In genomic region chr10:117320050-117320665, GRCh38 we compare ENCODE assay signal across 8 cellular contexts. TPM values are rescaled to one million over a fixed set of nuclear protein-coding genes. Genes with fewer than 3 reads are reported as not detected.
DNase-seq lines count a peak whose midpoint lies in the region; ATAC-seq and TF ChIP-seq lines count a peak whose summit lies in the region.

No MANE protein-coding gene starts in this region.

- peak; percentile 70 for TF ChIP-seq CTCF in PC-9 (conservative IDR thresholded peaks at IDR 0.05)
- TF ChIP-seq CTCF in esophagus squamous epithelium (IDR thresholded peaks at IDR 0.05) = peak in 5 of 6 experiments; percentile 19 to 56 (median 34)

- no peaks in the 10 kb centered on the region for H3K9me2 ChIP-seq in PC-9 (ENCODE audit: insufficient read depth)

- no peaks in the 10 kb centered on the region; the same call in 1 of the 2 replicates for H3F3A ChIP-seq in PC-9 (ENCODE audit: insufficient read depth, low read depth)

- H3K36me3 ChIP-seq in PC-9 (ENCODE audit: low read depth) (no peaks in the 10 kb centered on the region), esophagus squamous epithelium (peaks cover 0 to 5% (median 0%) of the 10 kb centered on the region in 3 donors)
- H3K36me3 ChIP-seq in effector memory CD4-positive, alpha-beta T cell (ENCODE audit: control insufficient read depth, insufficient read depth, low read length) = no peaks in the 10 kb centered on the region

- POLR2A ChIA-PET in PC-9 (lab: Charles Lee; ENCODE audit: unreplicated experiment) = interaction anchor here (1.2 kb wide), 1 partner anchor 523 kb away, joined by 3 read pairs; no protein-coding TSS in a partner anchor

- H3K4me2 ChIP-seq in PC-9 = no peak overlapping the region

- no peak for TF ChIP-seq POLR2A in esophagus squamous epithelium (IDR thresholded peaks at IDR 0.05)

- peaks cover 9% of the 10 kb centered on the region for H3K79me2 ChIP-seq in PC-9 (ENCODE audit: low read depth)

- WGBS in esophagus squamous epithelium, 2 donors = 68 to 77% methylated on average over 1 of the region's 1 CpG

- H3K4me3 ChIP-seq in PC-9 = no peak overlapping the region
- H3K4me3 ChIP-seq in esophagus squamous epithelium = no peak overlapping the region
- no peak overlapping the region for H3K4me3 ChIP-seq in effector memory CD4-positive, alpha-beta T cell (ENCODE audit: insufficient read depth, low read depth, low read length, poor library complexity, severe bottlenecking)

- H3K27me3 ChIP-seq in PC-9 (ENCODE audit: insufficient read depth, low read depth) (no peaks in the 10 kb centered on the region), esophagus squamous epithelium (no peaks in the 10 kb centered on the region)
- H3K27me3 ChIP-seq in effector memory CD4-positive, alpha-beta T cell (replicated peaks; ENCODE audit: control insufficient read depth, insufficient read depth, low read length, poor library complexity, severe bottlenecking) = no peaks in the 10 kb centered on the region

- no peak overlapping the region for H2AFZ ChIP-seq in PC-9

- CTCF ChIA-PET in PC-9 (lab: Charles Lee) = interaction anchor here (0.5 to 1.6 kb wide), 4 partner anchors 73 to 144 kb away, joined by 3 to 5 read pairs (median 3); no protein-coding TSS in a partner anchor

- H3K9me3 ChIP-seq in PC-9 (ENCODE audit: insufficient read depth, low read depth) (no peaks in the 10 kb centered on the region), esophagus squamous epithelium (no peaks in the 10 kb centered on the region)
- no peaks in the 10 kb centered on the region for H3K9me3 ChIP-seq in effector memory CD4-positive, alpha-beta T cell (ENCODE audit: control insufficient read depth, low read length)

- no TSS peak for BruUV-seq in PC-9 (replicated peaks; lab: Mats Ljungman, UMichigan)

- DNase-seq in Ammon's horn (ENCODE audit: low spot score) (peak; percentile 14), PC-9 (no peak), esophagus squamous epithelium (lab: John Stamatoyannopoulos, UW) (no peak), retina (peak; percentile 15), UCSD-AML1 (lab: John Stamatoyannopoulos, UW; ENCODE audit: unreplicated experiment) (no peak)
- no peak for DNase-seq in effector memory CD4-positive, alpha-beta T cell
- DNase-seq in NK-92 treated with Interleukin-12 subunit alpha and Interleukin-12 subunit beta, amount 100 ng/mL, for 24 hours (lab: John Stamatoyannopoulos, UW) = no peak

- H3K4me1 ChIP-seq in PC-9 (replicated peaks; ENCODE audit: insufficient read depth) (no peaks in the 10 kb centered on the region), esophagus squamous epithelium (no peaks in the 10 kb centered on the region)
- no peaks in the 10 kb centered on the region for H3K4me1 ChIP-seq in effector memory CD4-positive, alpha-beta T cell (ENCODE audit: control insufficient read depth, insufficient read depth, low read length, poor library complexity, severe bottlenecking)

- peaks cover 28% of the 10 kb centered on the region for H4K20me1 ChIP-seq in PC-9 (ENCODE audit: insufficient read depth)

- intact Hi-C loops in PC-9 (cut with micrococcal nuclease; ENCODE audit: unreplicated experiment) = loop anchor here (1.0 kb wide), 1 partner anchor 103 kb away; no protein-coding TSS in a partner anchor
- intact Hi-C loops in esophagus squamous epithelium (cut with DNase I) = no loop called here

- no peak overlapping the region for H3K27ac ChIP-seq in PC-9
- H3K27ac ChIP-seq in esophagus squamous epithelium = no peak overlapping the region
- H3K27ac ChIP-seq in effector memory CD4-positive, alpha-beta T cell (ENCODE audit: insufficient read depth, low read length, poor library complexity, severe bottlenecking) = no peak overlapping the region

- peak; percentile 71 for ATAC-seq in GM18867 (IDR thresholded peaks at IDR 0.05; ENCODE audit: unreplicated experiment)

RNA-seq across cellular contexts. Expression of gene PDZD8, which starts 55.1 kb away (rescaled TPM):
- total RNA-seq in PC-9 (2021) (13.1 and 16.0 TPM in 2 replicates), esophagus squamous epithelium (10 to 100 TPM; 28.1 to 39.2 (median 32.9) TPM)

Comparison
In these comparisons a context has a peak if more than half of its experiments do, and no peak if none do; other contexts are left out.
1. DNase-seq: peak in Ammon's horn (single experiment) and retina (single experiment); none in PC-9 (0 of 2), esophagus squamous epithelium (single experiment), effector memory CD4-positive, alpha-beta T cell (0 of 3), UCSD-AML1 (single experiment) and NK-92 treated with Interleukin-12 subunit alpha and Interleukin-12 subunit beta, amount 100 ng/mL, for 24 hours (single experiment).